ENCODE assay signal across 10 cellular contexts in genomic region chr9:109745335-109746283, GRCh38. TPM values are rescaled to one million over a fixed set of nuclear protein-coding genes. Genes with fewer than 3 reads are reported as not detected.
DNase-seq lines count a peak whose midpoint lies in the region; ATAC-seq and TF ChIP-seq lines count a peak whose summit lies in the region.
"Had no signal": no experiment of that assay in that cellular context is flagged by ENCODE, and none has a peak within 500 bp of the region (broad histone marks: within the 10 kb centered on the region; RNA-seq: fewer than 3 reads in every experiment).

No MANE protein-coding gene starts in this region.

- H3K4me3 ChIP-seq in SJSA1 (no peak overlapping the region), left ventricle myocardium inferior (peak overlapping the region; percentile 18), HAP-1 (no peak overlapping the region)

- H3K27me3 ChIP-seq in SJSA1 (replicated peaks) (no peaks in the 10 kb centered on the region), left ventricle myocardium inferior (ENCODE audit: low read depth) (no peaks in the 10 kb centered on the region), HAP-1 (ENCODE audit: low read depth) (0 out of 2 replicates have a peak, but pooled peaks cover 3% of the 10 kb centered on the region)

- CTCF ChIA-PET in HEK293T (lab: Yijun Ruan, JAX): no interaction called here

- DNase-seq in HEK293T (ENCODE audit: extremely low spot score) (peak; percentile 55), SJSA1 (ENCODE audit: low read depth in 1 of 2, low spot score in 2 of 2) (peak; percentile 44 to 54), left ventricle myocardium inferior (peak; percentile 73), sciatic nerve (ENCODE audit: low spot score) (no peak), HAP-1 (ENCODE audit: low spot score in 2 of 2) (no peak)
- no peak for DNase-seq in activated naive CD8-positive, alpha-beta T cell treated with anti-CD3 and anti-CD28 coated beads, Interleukin-2, amount 50 U/mL, for 24 hours
- no peak for DNase-seq in activated CD4-positive, alpha-beta T cell treated with anti-CD3 and anti-CD28 coated beads for 4 hours
- DNase-seq: activated naive CD4-positive, alpha-beta T cell; EL had no signal

- H3K36me3 ChIP-seq in SJSA1: no peaks in the 10 kb centered on the region
- no peaks in the 10 kb centered on the region for H3K36me3 ChIP-seq in left ventricle myocardium inferior
- H3K36me3 ChIP-seq in HAP-1 (replicated peaks): no peaks in the 10 kb centered on the region

- peaks cover 6% of the 10 kb centered on the region for H3K27me3 Mint-ChIP-seq in activated naive CD8-positive, alpha-beta T cell treated with anti-CD3 and anti-CD28 coated beads, Interleukin-2, amount 50 U/mL, for 24 hours

- intact Hi-C loops in left ventricle myocardium inferior (cut with micrococcal nuclease) (no loop called here), sciatic nerve (cut with DNase I) (no loop called here)

- no peak overlapping the region for H3K27ac Mint-ChIP-seq in activated naive CD8-positive, alpha-beta T cell treated with anti-CD3 and anti-CD28 coated beads, Interleukin-2, amount 50 U/mL, for 24 hours

- peak; percentile 90 for ATAC-seq in sciatic nerve
- ATAC-seq in activated naive CD8-positive, alpha-beta T cell treated with anti-CD3 and anti-CD28 coated beads, Interleukin-2, amount 50 U/mL, for 24 hours: no peak
- no peak for ATAC-seq in HG03460 (IDR thresholded peaks at IDR 0.05; ENCODE audit: unreplicated experiment)

- POLR2A ChIA-PET in HEK293T (lab: Yijun Ruan, JAX): no interaction called here

- H3K9me3 Mint-ChIP-seq in activated naive CD8-positive, alpha-beta T cell treated with anti-CD3 and anti-CD28 coated beads, Interleukin-2, amount 50 U/mL, for 24 hours: no peaks in the 10 kb centered on the region

- no peaks in the 10 kb centered on the region for H3K4me1 Mint-ChIP-seq in activated naive CD8-positive, alpha-beta T cell treated with anti-CD3 and anti-CD28 coated beads, Interleukin-2, amount 50 U/mL, for 24 hours

- H3K4me1 ChIP-seq in SJSA1 (replicated peaks): peaks cover 49% of the 10 kb centered on the region
- peaks cover 37% of the 10 kb centered on the region for H3K4me1 ChIP-seq in left ventricle myocardium inferior
- no peaks in the 10 kb centered on the region for H3K4me1 ChIP-seq in HAP-1

- H3K27ac ChIP-seq in SJSA1: peak overlapping the region; percentile 49
- peak overlapping the region; percentile 86 for H3K27ac ChIP-seq in left ventricle myocardium inferior (replicated peaks)

- in situ Hi-C loops in HAP-1 (cut with MboI; ENCODE audit: low sequenced_read_pairs): no loop called here

- no peak overlapping the region for H3K4me3 Mint-ChIP-seq in activated naive CD8-positive, alpha-beta T cell treated with anti-CD3 and anti-CD28 coated beads, Interleukin-2, amount 50 U/mL, for 24 hours

- no peak for TF ChIP-seq CTCF in left ventricle myocardium inferior (IDR thresholded peaks at IDR 0.05; ENCODE audit: borderline replicate concordance)

- no peaks in the 10 kb centered on the region for H3K36me3 Mint-ChIP-seq in activated naive CD8-positive, alpha-beta T cell treated with anti-CD3 and anti-CD28 coated beads, Interleukin-2, amount 50 U/mL, for 24 hours (ENCODE audit: low read depth)

- no peaks in the 10 kb centered on the region for H3K9me3 ChIP-seq in SJSA1 (replicated peaks)
- H3K9me3 ChIP-seq in left ventricle myocardium inferior (replicated peaks): no peaks in the 10 kb centered on the region
- H3K9me3 ChIP-seq in HAP-1: no peaks in the 10 kb centered on the region

TF ChIP-seq in HEK293T, 16 proteins besides CTCF, POLR2A, EP300 and RAD21:
- TF ChIP-seq ELF4 (IDR thresholded peaks at IDR 0.05) (no peak), FOXK2 (IDR thresholded peaks at IDR 0.05) (no peak), FOXM1 (IDR thresholded peaks at IDR 0.05; ENCODE audit: borderline replicate concordance) (no peak)
- TF ChIP-seq, protein P1, sequence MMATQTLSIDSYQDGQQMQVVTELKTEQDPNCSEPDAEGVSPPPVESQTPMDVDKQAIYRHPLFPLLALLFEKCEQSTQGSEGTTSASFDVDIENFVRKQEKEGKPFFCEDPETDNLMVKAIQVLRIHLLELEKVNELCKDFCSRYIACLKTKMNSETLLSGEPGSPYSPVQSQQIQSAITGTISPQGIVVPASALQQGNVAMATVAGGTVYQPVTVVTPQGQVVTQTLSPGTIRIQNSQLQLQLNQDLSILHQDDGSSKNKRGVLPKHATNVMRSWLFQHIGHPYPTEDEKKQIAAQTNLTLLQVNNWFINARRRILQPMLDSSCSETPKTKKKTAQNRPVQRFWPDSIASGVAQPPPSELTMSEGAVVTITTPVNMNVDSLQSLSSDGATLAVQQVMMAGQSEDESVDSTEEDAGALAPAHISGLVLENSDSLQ (IDR thresholded peaks at IDR 0.05): peak; percentile 87

RNA-seq across cellular contexts. Expression of gene PALM2AKAP2, which starts 34.4 kb away (rescaled TPM):
- total RNA-seq in SJSA1 (2014; rRNA removed; shearing (Covaris generic)): 18.2 and 35.7 TPM in 2 replicates
- total RNA-seq in left ventricle myocardium inferior (90.2 TPM), sciatic nerve (19.7 TPM)

Comparison
In these comparisons a context has a peak if more than half of its experiments do, and no peak if none do; other contexts are left out.
1. DNase-seq: peak in HEK293T (single experiment), SJSA1 (2 of 2) and left ventricle myocardium inferior (single experiment); none in sciatic nerve (single experiment), HAP-1 (0 of 2), activated naive CD8-positive, alpha-beta T cell treated with anti-CD3 and anti-CD28 coated beads, Interleukin-2, amount 50 U/mL, for 24 hours (single experiment) and activated CD4-positive, alpha-beta T cell treated with anti-CD3 and anti-CD28 coated beads for 4 hours (0 of 2).